Comparison of ENCODE assay signal across 9 cellular contexts in the genomic region with DNA sequence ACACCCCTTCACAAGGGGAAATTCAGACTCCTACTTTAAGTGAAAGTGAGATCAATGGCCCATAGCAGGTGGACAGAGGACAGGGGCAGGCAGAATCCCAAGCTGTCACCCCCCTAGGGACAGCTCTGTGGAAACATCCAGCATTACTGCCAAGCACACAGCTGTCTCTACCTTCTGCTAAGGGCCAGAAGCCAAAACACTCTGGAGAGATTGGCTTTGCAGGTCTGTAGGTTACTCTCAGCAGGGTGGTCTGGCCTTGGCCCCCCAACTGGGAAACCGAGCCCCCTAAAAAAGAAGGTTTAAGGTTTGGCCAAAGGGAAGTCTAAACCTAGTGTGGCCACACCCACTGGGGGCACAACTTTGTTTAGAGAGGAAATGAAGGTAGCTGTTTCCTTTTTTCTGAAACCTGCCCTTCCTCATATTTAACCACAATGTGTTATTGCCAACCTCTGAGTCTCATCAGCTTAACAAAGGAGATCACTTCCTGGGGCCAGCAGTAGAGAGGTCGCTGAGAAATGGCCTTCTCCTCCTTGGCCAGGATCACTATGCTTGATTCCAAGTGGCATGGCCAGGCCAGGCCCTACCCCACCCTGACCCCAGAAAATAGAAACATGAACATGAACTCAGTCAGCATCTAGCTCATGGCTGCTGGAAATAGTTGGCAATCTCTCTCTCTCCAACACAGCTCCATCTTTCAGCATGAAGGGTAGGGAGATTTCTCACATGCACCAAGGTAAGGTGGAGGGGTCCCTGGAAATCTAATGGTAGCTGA. TPM values are rescaled to one million over a fixed set of nuclear protein-coding genes. Genes with fewer than 3 reads are reported as not detected.
A peak's percentile ranks its signal among the peaks of the same experiment; 100 is the strongest.
DNase-seq lines count a peak whose midpoint lies in the region; ATAC-seq and TF ChIP-seq lines count a peak whose summit lies in the region.
"Had no signal": no experiment of that assay in that cellular context is flagged by ENCODE, and none has a peak within 500 bp of the region (broad histone marks: within the 10 kb centered on the region; RNA-seq: fewer than 3 reads in every experiment).

No MANE protein-coding gene starts in this region.

- no peaks in the 10 kb centered on the region for H3K36me3 Mint-ChIP-seq in activated T-helper 17 cell treated with anti-CD3 and anti-CD28 coated beads, Interleukin-2, amount 50 U/mL, for 72 hours (ENCODE audit: low read depth)
- H3K36me3 Mint-ChIP-seq in natural killer cell treated with Interleukin-12 subunit alpha and Interleukin-12 subunit beta and Interleukin-15 and Interleukin-18, amount 100 ng/mL, for 72 hours, result no peaks in the 10 kb centered on the region

- peaks cover 29% of the 10 kb centered on the region for H3K4me1 Mint-ChIP-seq in activated T-helper 17 cell treated with anti-CD3 and anti-CD28 coated beads, Interleukin-2, amount 50 U/mL, for 72 hours
- peaks cover 23 to 27% of the 10 kb centered on the region in 2 donors for H3K4me1 Mint-ChIP-seq in natural killer cell treated with Interleukin-12 subunit alpha and Interleukin-12 subunit beta and Interleukin-15 and Interleukin-18, amount 100 ng/mL, for 72 hours (ENCODE audit: low read depth in 2 of 2)

- CTCF ChIA-PET in GM10248 (lab: Yijun Ruan, JAX), result interaction anchor here (1.0 to 2.3 kb wide), 6 partner anchors 8 to 307 kb away, joined by 3 to 7 read pairs (median 4); no protein-coding TSS in a partner anchor

- H3K27me3 Mint-ChIP-seq in activated T-helper 17 cell treated with anti-CD3 and anti-CD28 coated beads, Interleukin-2, amount 50 U/mL, for 72 hours, result no peaks in the 10 kb centered on the region
- H3K27me3 Mint-ChIP-seq in natural killer cell treated with Interleukin-12 subunit alpha and Interleukin-12 subunit beta and Interleukin-15 and Interleukin-18, amount 100 ng/mL, for 72 hours, result no peaks in the 10 kb centered on the region
- H3K27me3 Mint-ChIP-seq: progenitor cell of endocrine pancreas had no signal

- TF ChIP-seq CTCF in GM10248 (IDR thresholded peaks at IDR 0.05; ENCODE audit: control extremely low read depth, extremely low read depth, low read depth, missing control alignments) (no peak), GM13977 (IDR thresholded peaks at IDR 0.05; ENCODE audit: extremely low read depth, insufficient read depth, missing control alignments) (no peak)

- ATAC-seq in activated T-helper 17 cell treated with anti-CD3 and anti-CD28 coated beads, Interleukin-2, amount 50 U/mL, for 72 hours (replicated peaks), result peak; percentile 57
- ATAC-seq in natural killer cell treated with Interleukin-12 subunit alpha and Interleukin-12 subunit beta and Interleukin-15 and Interleukin-18, amount 100 ng/mL, for 72 hours, result peak; percentile 50 to 63

- peak overlapping the region; percentile 96 for H3K27ac Mint-ChIP-seq in activated T-helper 17 cell treated with anti-CD3 and anti-CD28 coated beads, Interleukin-2, amount 50 U/mL, for 72 hours
- peak overlapping the region; percentile 73 to 82 for H3K27ac Mint-ChIP-seq in natural killer cell treated with Interleukin-12 subunit alpha and Interleukin-12 subunit beta and Interleukin-15 and Interleukin-18, amount 100 ng/mL, for 72 hours
- H3K27ac Mint-ChIP-seq: progenitor cell of endocrine pancreas had no signal

- POLR2A ChIA-PET in GM10248 (lab: Yijun Ruan, JAX), result no interaction called here

- peak overlapping the region; percentile 82 for H3K4me3 Mint-ChIP-seq in activated T-helper 17 cell treated with anti-CD3 and anti-CD28 coated beads, Interleukin-2, amount 50 U/mL, for 72 hours
- peak overlapping the region; percentile 38 for H3K4me3 Mint-ChIP-seq in natural killer cell treated with Interleukin-12 subunit alpha and Interleukin-12 subunit beta and Interleukin-15 and Interleukin-18, amount 100 ng/mL, for 72 hours

- in situ Hi-C loops in GM13977 (cut with MboI; ENCODE audit: low pct_unique_long_range_greater_than_20kb, low sequenced_read_pairs, unreplicated experiment), result no loop called here
- in situ Hi-C loops in ACHN (cut with HindIII; ENCODE audit: low pct_ligation_motif_present, low pct_unique_long_range_greater_than_20kb, low sequenced_read_pairs), result no loop called here

- H3K9me3 Mint-ChIP-seq in activated T-helper 17 cell treated with anti-CD3 and anti-CD28 coated beads, Interleukin-2, amount 50 U/mL, for 72 hours, result no peaks in the 10 kb centered on the region
- no peaks in the 10 kb centered on the region for H3K9me3 Mint-ChIP-seq in natural killer cell treated with Interleukin-12 subunit alpha and Interleukin-12 subunit beta and Interleukin-15 and Interleukin-18, amount 100 ng/mL, for 72 hours

- DNase-seq in GM10248 (ENCODE audit: extremely low spot score) (peak; percentile 51), NCI-H446 treated with DMSO at 0.1 percent for 48 hours (lab: John Stamatoyannopoulos, UW) (peak; percentile 25), NCI-H526 treated with DMSO at 0.1 percent for 48 hours (lab: John Stamatoyannopoulos, UW) (no peak), GM13977 (ENCODE audit: low spot score) (no peak), ACHN (no peak), NCI-H226 (no peak)
- no peak for DNase-seq in natural killer cell treated with Interleukin-12 subunit alpha and Interleukin-12 subunit beta and Interleukin-15 and Interleukin-18, amount 100 ng/mL, for 72 hours (ENCODE audit: low spot score)

RNA-seq across cellular contexts. Expression of a gene that starts 25.9 kb away (rescaled TPM):
- total RNA-seq in activated T-helper 17 cell treated with anti-CD3 and anti-CD28 coated beads, Interleukin-2, amount 50 U/mL, for 72 hours, result 1 to 10 TPM in 1 of 2 donors, under 1 TPM in 1; 0.43 to 1.5 TPM
- under 1 TPM in 1 of 2 donors, not detected in 1; 0.48 TPM for total RNA-seq in natural killer cell treated with Interleukin-12 subunit alpha and Interleukin-12 subunit beta and Interleukin-15 and Interleukin-18, amount 100 ng/mL, for 72 hours

RNA-seq across cellular contexts. Expression of a gene that starts 32.1 kb away (rescaled TPM):
- total RNA-seq in activated T-helper 17 cell treated with anti-CD3 and anti-CD28 coated beads, Interleukin-2, amount 50 U/mL, for 72 hours, result 10 to 100 TPM; 19.3 to 22.4 TPM
- total RNA-seq in natural killer cell treated with Interleukin-12 subunit alpha and Interleukin-12 subunit beta and Interleukin-15 and Interleukin-18, amount 100 ng/mL, for 72 hours, result 10 to 100 TPM; 15.9 to 21.0 TPM

RNA-seq across cellular contexts. Expression of a gene that starts 43.9 kb away (rescaled TPM):
- 100 to 1,000 TPM; 115 to 118 TPM for total RNA-seq in activated T-helper 17 cell treated with anti-CD3 and anti-CD28 coated beads, Interleukin-2, amount 50 U/mL, for 72 hours
- total RNA-seq in natural killer cell treated with Interleukin-12 subunit alpha and Interleukin-12 subunit beta and Interleukin-15 and Interleukin-18, amount 100 ng/mL, for 72 hours, result 100 to 1,000 TPM; 171 to 178 TPM

Comparison
In these comparisons a context has a peak if more than half of its experiments do, and no peak if none do; other contexts are left out.
1. DNase-seq: peak in GM10248 (single experiment) and NCI-H446 treated with DMSO at 0.1 percent for 48 hours (single experiment); none in natural killer cell treated with Interleukin-12 subunit alpha and Interleukin-12 subunit beta and Interleukin-15 and Interleukin-18, amount 100 ng/mL, for 72 hours (single experiment), NCI-H526 treated with DMSO at 0.1 percent for 48 hours (single experiment), GM13977 (single experiment), ACHN (single experiment) and NCI-H226 (single experiment).